8 cellular contexts compared by ENCODE assay signal in the genomic region with DNA sequence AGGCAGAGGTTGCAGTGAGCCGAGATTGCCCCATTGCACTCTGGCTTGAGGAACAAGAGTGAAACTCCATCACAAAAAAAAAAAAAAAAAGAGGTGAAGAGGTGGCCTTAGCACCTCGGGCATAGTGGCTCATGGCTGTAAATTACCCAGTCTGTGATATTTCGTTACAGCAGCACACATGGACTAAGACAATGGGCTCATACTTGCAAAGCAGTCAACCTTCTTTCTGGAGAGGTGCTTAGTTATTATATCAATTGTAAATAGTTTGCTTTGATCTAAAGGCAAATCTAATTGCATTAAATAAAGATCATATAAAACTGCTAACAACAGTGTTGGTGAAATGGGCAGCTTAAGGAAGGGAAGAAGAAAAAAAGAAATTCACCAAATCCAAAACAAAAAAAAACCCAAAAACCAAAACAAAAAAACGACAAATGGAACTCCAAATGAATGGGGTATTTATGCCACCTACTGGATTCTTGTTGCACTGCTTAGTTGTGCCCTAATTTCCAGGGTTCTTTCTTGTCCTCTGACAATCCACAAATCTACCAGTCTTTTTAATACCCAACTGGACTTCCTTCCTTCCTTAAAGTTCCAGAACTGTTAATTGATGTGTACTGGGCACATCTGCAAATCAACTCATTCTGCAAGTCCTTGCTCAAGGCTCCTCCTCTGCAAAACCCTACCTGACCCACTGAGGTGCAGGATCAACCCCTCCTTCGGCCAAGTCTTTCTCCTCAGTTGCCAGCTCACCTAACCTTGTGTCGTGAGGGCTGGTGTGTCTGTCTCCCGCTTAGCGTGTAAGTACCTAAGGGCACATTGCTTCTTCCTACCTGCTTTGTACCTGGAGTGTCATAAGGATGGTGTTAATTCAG. TPM values are rescaled to one million over a fixed set of nuclear protein-coding genes. Genes with fewer than 3 reads are reported as not detected.
DNase-seq lines count a peak whose midpoint lies in the region; ATAC-seq and TF ChIP-seq lines count a peak whose summit lies in the region.

No MANE protein-coding gene starts in this region.

- no peak overlapping the region for H3K18ac ChIP-seq in mesenchymal stem cell (ENCODE audit: low read depth in 1 of 2, low read length in 2 of 2)

- no peaks in the 10 kb centered on the region for H3K79me1 ChIP-seq in mesenchymal stem cell (replicated peaks; ENCODE audit: low read length, poor library complexity, severe bottlenecking)

- no peak for DNase-seq in BE2C
- DNase-seq in NCI-H82 (lab: John Stamatoyannopoulos, UW): peak; percentile 44
- DNase-seq in dedifferentiated amniotic fluid mesenchymal stem cell (ENCODE audit: extremely low spot score): peak; percentile 38
- DNase-seq in mesenchymal stem cell: peak; percentile 43
- DNase-seq in OCI-M2 (lab: John Stamatoyannopoulos, UW; ENCODE audit: unreplicated experiment): no peak

- H2BK120ac ChIP-seq in mesenchymal stem cell (ENCODE audit: low read depth, low read length): no peak overlapping the region

- no peaks in the 10 kb centered on the region for H3K4me1 ChIP-seq in BE2C
- no peaks in the 10 kb centered on the region for H3K4me1 ChIP-seq in mesenchymal stem cell (ENCODE audit: control insufficient read depth, insufficient read depth, low read depth, low read length)

- TF ChIP-seq CTCF in BE2C (IDR thresholded peaks at IDR 0.05; ENCODE audit: low read depth, low read length): peak; percentile 38

- H2AFZ ChIP-seq in mesenchymal stem cell (ENCODE audit: low read depth, low read length): no peak overlapping the region

- WGBS in mesenchymal stem cell: 43% methylated on average over 5 of the region's 8 CpGs

- no peak overlapping the region for H3K9ac ChIP-seq in mesenchymal stem cell (ENCODE audit: low read length)

- H3K9me3 ChIP-seq in BE2C (no peaks in the 10 kb centered on the region), mesenchymal stem cell (ENCODE audit: control insufficient read depth, low read length) (no peaks in the 10 kb centered on the region)

- no peak overlapping the region for H2AK5ac ChIP-seq in mesenchymal stem cell (ENCODE audit: low read length, severe bottlenecking)

- no peak overlapping the region for H3K14ac ChIP-seq in mesenchymal stem cell (ENCODE audit: low read length in 2 of 2)

- H2BK5ac ChIP-seq in mesenchymal stem cell (ENCODE audit: low read depth, low read length, poor library complexity, severe bottlenecking): no peak overlapping the region

- no peak overlapping the region for H4K8ac ChIP-seq in mesenchymal stem cell (ENCODE audit: low read length)

- H2BK15ac ChIP-seq in mesenchymal stem cell (ENCODE audit: low read depth, poor library complexity, severe bottlenecking): no peak overlapping the region

- no peak overlapping the region for H3K27ac ChIP-seq in mesenchymal stem cell (ENCODE audit: low read length, poor library complexity, severe bottlenecking)

- peak; percentile 67 for ATAC-seq in GM19351 (IDR thresholded peaks at IDR 0.05; ENCODE audit: unreplicated experiment)
- ATAC-seq in GM18909 (IDR thresholded peaks at IDR 0.05; ENCODE audit: poor library complexity, unreplicated experiment): no peak
- no peak for ATAC-seq in HG03439 (IDR thresholded peaks at IDR 0.05; ENCODE audit: unreplicated experiment)

- no peak overlapping the region for H3K4me3 ChIP-seq in BE2C (ENCODE audit: low read depth, low read length)
- no peak overlapping the region for H3K4me3 ChIP-seq in mesenchymal stem cell (ENCODE audit: insufficient read depth in 1 of 2, low read depth in 1 of 2, low read length in 2 of 2)

- H3K36me3 ChIP-seq in BE2C: no peaks in the 10 kb centered on the region
- H3K36me3 ChIP-seq in mesenchymal stem cell (ENCODE audit: control insufficient read depth in 1 of 2, insufficient read depth in 2 of 2, low read depth in 1 of 2, low read length in 2 of 2): no peaks in the 10 kb centered on the region

- H4K91ac ChIP-seq in mesenchymal stem cell (ENCODE audit: low read length): no peak overlapping the region

- H3K27me3 ChIP-seq in BE2C: no peaks in the 10 kb centered on the region
- peaks cover 4 to 10% of the 10 kb centered on the region in 2 experiments for H3K27me3 ChIP-seq in mesenchymal stem cell (ENCODE audit: control insufficient read depth in 1 of 2, insufficient read depth in 1 of 2, low read length in 2 of 2)

- no peak overlapping the region for H3K23ac ChIP-seq in mesenchymal stem cell (ENCODE audit: low read length in 2 of 2)

- no peak overlapping the region for H3K4me2 ChIP-seq in mesenchymal stem cell (ENCODE audit: low read length, poor library complexity, severe bottlenecking)

- no peak overlapping the region for H2BK12ac ChIP-seq in mesenchymal stem cell (ENCODE audit: low read length in 2 of 2)

- no peak overlapping the region for H3K4ac ChIP-seq in mesenchymal stem cell (ENCODE audit: low read depth in 1 of 2, low read length in 2 of 2)

RNA-seq across cellular contexts. Expression of gene DMRT1, which starts 35.0 kb away (rescaled TPM):
- not detected for polyA plus RNA-seq in BE2C (2012; ENCODE audit: insufficient read depth, insufficient read length, low read depth)
- not detected for polyA plus RNA-seq in mesenchymal stem cell (2013, experiment 1 of 2)
- not detected for polyA plus RNA-seq in mesenchymal stem cell (2013, experiment 2 of 2)

Comparison
In these comparisons a context has a peak if more than half of its experiments do, and no peak if none do; other contexts are left out.
1. DNase-seq: peak in NCI-H82 (single experiment), dedifferentiated amniotic fluid mesenchymal stem cell (single experiment) and mesenchymal stem cell (single experiment); none in BE2C (single experiment) and OCI-M2 (single experiment).